Comparison of ENCODE assay signal across 17 cellular contexts in the genomic region with DNA sequence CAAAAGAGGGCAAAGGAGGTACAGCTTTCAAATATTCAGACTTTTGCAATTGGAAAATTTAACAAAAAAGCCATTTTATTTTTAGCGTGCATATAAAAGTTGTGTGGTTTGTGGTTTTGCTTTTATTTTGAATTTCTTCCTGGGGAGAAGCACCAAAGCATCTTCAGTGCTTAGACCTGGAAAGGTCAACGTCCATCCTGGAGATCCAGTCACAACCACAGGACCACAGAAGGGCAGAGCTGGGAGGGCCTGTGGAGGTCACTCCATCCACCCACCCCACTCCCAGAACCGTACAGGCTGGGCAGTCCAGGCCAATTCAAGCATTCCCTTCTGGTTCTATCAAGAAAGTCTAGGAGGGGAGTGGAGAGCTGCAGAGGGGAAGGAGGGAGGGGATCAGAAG.
"Had no signal": no experiment of that assay in that cellular context is flagged by ENCODE, and none has a peak within 500 bp of the region (broad histone marks: within the 10 kb centered on the region; RNA-seq: fewer than 3 reads in every experiment).

No MANE protein-coding gene starts in this region.

- H3K36me3 ChIP-seq: heart left ventricle, tibial nerve had no signal

- H3K9me3 ChIP-seq: heart left ventricle, testis, tibial nerve had no signal

- H3K27me3 ChIP-seq: heart left ventricle, testis, tibial nerve had no signal

- H3K27ac ChIP-seq: coronary artery, foreskin keratinocyte, heart left ventricle, testis, tibial nerve had no signal

- DNase-seq: effector CD4-positive, alpha-beta T cell; endodermal cell; erythroblast; foreskin keratinocyte; heart left ventricle; hippocampal formation; kidney glomerular epithelial cell; naive thymus-derived CD4-positive, alpha-beta T cell; nephron progenitor cell; posterior cingulate gyrus; stimulated activated CD4-positive, alpha-beta T cell treated with anti-CD3 and anti-CD28 coated beads, Interleukin-2, amount 100 ng/mL, for 24 hours; stimulated activated CD4-positive, alpha-beta T cell treated with anti-CD3 and anti-CD28 coated beads, Interleukin-4, amount 100 ng/mL, for 4 hours; stimulated activated naive B cell treated with anti-CD40 and anti-IgM and Interleukin-4, amounts not matched to agents 10 μg/mL and 1 μg/mL and 100 μg/mL, for 72 hours; stimulated activated naive CD8-positive, alpha-beta T cell treated with anti-CD3 and anti-CD28 coated beads, Interleukin-15, amount 100 ng/mL, for 72 hours; testis had no signal

- H3K4me3 ChIP-seq: coronary artery, heart left ventricle, testis, tibial nerve had no signal

- H3K4me1 ChIP-seq: foreskin keratinocyte, testis, tibial nerve had no signal
